In genomic region chr19:1514295-1514661, GRCh38 we compare ENCODE assay signal across 1 cellular context.
TF ChIP-seq lines count a peak whose summit lies in the region.

No MANE protein-coding gene starts in this region.

TF ChIP-seq in H1, 55 proteins besides CTCF, POLR2A, EP300 and RAD21:
- TF ChIP-seq HDAC2 (IDR thresholded peaks at IDR 0.05; ENCODE audit: borderline replicate concordance in 1 of 2, low read depth in 2 of 2, low read length in 2 of 2) (no peak), CEBPB (IDR thresholded peaks at IDR 0.05; ENCODE audit: low read depth, low read length) (no peak), SIX5 (IDR thresholded peaks at IDR 0.05; ENCODE audit: low read depth, low read length) (no peak), BRCA1 (IDR thresholded peaks at IDR 0.05; ENCODE audit: low read depth, low read length) (no peak), SP1 (IDR thresholded peaks at IDR 0.05; ENCODE audit: low read depth, low read length) (no peak), CBX5 (IDR thresholded peaks at IDR 0.05; ENCODE audit: low read depth, low read length) (no peak), CHD2 (IDR thresholded peaks at IDR 0.05; ENCODE audit: low read length) (no peak), ATF2 (IDR thresholded peaks at IDR 0.05; ENCODE audit: low read length) (no peak), TAF7 (optimal IDR thresholded peaks at IDR 0.05; ENCODE audit: borderline replicate concordance, low read depth, low read length) (no peak), HDAC6 (IDR thresholded peaks at IDR 0.05; ENCODE audit: low read depth, low read length) (no peak), BCL11A (IDR thresholded peaks at IDR 0.05; ENCODE audit: low read depth in 2 of 2, low read length in 2 of 2) (no peak), RXRA (IDR thresholded peaks at IDR 0.05; ENCODE audit: insufficient read depth, low read depth, low read length) (no peak), CREB1 (IDR thresholded peaks at IDR 0.05) (no peak), TBP (IDR thresholded peaks at IDR 0.05; ENCODE audit: low read depth, low read length) (no peak), GTF2F1 (IDR thresholded peaks at IDR 0.05; ENCODE audit: borderline replicate concordance, low read depth, low read length) (no peak)
- TF ChIP-seq, protein P1, sequence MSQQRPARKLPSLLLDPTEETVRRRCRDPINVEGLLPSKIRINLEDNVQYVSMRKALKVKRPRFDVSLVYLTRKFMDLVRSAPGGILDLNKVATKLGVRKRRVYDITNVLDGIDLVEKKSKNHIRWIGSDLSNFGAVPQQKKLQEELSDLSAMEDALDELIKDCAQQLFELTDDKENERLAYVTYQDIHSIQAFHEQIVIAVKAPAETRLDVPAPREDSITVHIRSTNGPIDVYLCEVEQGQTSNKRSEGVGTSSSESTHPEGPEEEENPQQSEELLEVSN (IDR thresholded peaks at IDR 0.05), result no peak
- TF ChIP-seq, protein P2, sequence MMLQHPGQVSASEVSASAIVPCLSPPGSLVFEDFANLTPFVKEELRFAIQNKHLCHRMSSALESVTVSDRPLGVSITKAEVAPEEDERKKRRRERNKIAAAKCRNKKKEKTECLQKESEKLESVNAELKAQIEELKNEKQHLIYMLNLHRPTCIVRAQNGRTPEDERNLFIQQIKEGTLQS (IDR thresholded peaks at IDR 0.05; ENCODE audit: insufficient read depth, low read depth, low read length), result no peak
